34 cellular contexts compared by ENCODE assay signal in the genomic region with DNA sequence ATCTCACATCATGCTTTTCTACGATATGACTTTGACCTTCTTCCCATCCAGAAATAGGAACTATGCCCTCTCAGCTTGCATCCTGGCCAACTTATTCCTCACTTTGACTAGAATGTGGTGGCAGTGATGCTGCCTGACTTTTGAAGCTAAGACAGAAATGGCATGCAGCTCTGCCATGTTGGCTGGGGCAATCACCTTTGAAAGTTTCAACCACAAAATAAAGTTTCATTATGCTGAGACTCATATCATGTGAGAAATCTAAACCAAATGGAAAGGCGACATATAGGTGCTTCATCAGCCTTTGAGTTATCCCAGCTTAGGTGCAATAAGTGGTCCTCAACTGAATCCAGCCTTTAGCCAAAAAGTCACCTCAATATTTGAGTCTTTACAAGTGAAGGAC.
"Had no signal": no experiment of that assay in that cellular context is flagged by ENCODE, and none has a peak within 500 bp of the region (broad histone marks: within the 10 kb centered on the region; RNA-seq: fewer than 3 reads in every experiment).

No MANE protein-coding gene starts in this region.

- H3K27me3 ChIP-seq: MG63 had no signal

- H3K36me3 ChIP-seq: MG63 had no signal

- H3K9me3 ChIP-seq: MG63 had no signal

- H3K4me3 ChIP-seq: MG63 had no signal

- DNase-seq: Karpas-422, Kasumi-1, MG63, MV-4-11, NCI-H1048, NCI-H1092, NCI-H1092 treated with DMSO at 0.1 percent for 48 hours, NCI-H1105, NCI-H1105 treated with DMSO at 0.1 percent for 48 hours, NCI-H1417, NCI-H1417 treated with DMSO at 0.1 percent for 48 hours, NCI-H1436, NCI-H1436 treated with DMSO at 0.1 percent for 48 hours, NCI-H146, NCI-H1694, NCI-H1694 treated with DMSO at 0.1 percent for 48 hours, NCI-H187, NCI-H187 treated with DMSO at 0.1 percent for 48 hours, NCI-H1930, NCI-H2029, NCI-H2029 treated with DMSO at 0.1 percent for 48 hours, NCI-H2081, NCI-H2081 treated with DMSO at 0.1 percent for 48 hours, NCI-H2107, NCI-H2171, NCI-H2171 treated with DMSO at 0.1 percent for 48 hours, NCI-H2227 treated with DMSO at 0.1 percent for 48 hours, NCI-H226, NCI-H345, NCI-H446, NCI-H446 treated with DMSO at 0.1 percent for 48 hours, NCI-H510A, NCI-H510A treated with DMSO at 0.1 percent for 48 hours, NCI-H524 had no signal
